ENCODE assay signal across 29 cellular contexts in the genomic region with DNA sequence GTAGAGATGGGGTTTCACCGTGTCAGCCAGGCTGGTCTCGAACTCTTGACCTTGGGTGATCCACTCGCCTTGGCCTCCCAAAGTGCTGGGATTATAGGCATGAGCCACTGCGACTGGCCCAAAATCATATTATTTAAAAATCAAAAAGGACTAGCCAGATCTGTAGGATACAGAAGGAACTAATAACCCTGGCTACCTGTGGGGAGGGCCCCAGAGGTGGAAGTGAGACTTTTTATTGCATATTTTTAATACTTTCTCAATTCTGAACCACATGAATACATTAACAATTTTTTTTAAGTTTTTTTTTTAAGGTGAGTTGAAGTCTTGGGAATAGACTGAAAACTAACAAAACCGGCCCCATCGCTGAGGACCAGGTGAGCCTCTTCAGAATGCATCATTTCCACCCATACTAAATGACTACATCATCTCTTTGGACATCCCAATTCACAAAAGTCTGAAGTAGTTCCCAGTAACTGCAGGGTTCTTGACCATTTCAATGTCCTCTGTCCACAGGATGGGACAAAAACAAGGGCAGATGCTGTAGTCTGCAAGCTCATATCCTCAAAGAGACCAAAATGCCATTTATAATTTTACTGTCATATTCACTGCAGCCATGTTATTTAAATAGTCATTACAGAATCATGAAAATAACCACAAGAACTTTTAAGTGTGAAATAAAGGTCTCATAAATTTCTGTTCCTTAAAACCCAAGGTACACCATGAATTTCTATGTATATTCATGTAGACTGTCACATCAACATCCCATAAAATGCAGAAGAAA.
"Had no signal": no experiment of that assay in that cellular context is flagged by ENCODE, and none has a peak within 500 bp of the region (broad histone marks: within the 10 kb centered on the region; RNA-seq: fewer than 3 reads in every experiment).

No MANE protein-coding gene starts in this region.

- H3K27me3 Mint-ChIP-seq: naive B cell; stimulated activated naive CD8-positive, alpha-beta T cell treated with anti-CD3 and anti-CD28 coated beads, Interleukin-15, Interleukin-2, amounts not matched to agents 100 ng/mL and 50 ng/mL, for 24 hours had no signal

- H3K4me3 ChIP-seq: heart left ventricle, left lung, lung, psoas muscle, right atrium auricular region, right lobe of liver, smooth muscle cell, suprapubic skin, thoracic aorta, tibial artery, upper lobe of right lung had no signal

- H3K36me3 Mint-ChIP-seq: immature natural killer cell had no signal

- DNase-seq: heart left ventricle; hypothalamus; immature natural killer cell; kidney; left colon; left lung; mesendoderm; naive B cell; nucleus accumbens; psoas muscle; right lobe of liver; stimulated activated CD4-positive, alpha-beta T cell treated with anti-CD3 and anti-CD28 coated beads, Interleukin-1b, Interleukin-23, amount 100 ng/mL, for 48 hours; stimulated activated CD4-positive, alpha-beta T cell treated with anti-CD3 and anti-CD28 coated beads, Interleukin-2, amount 100 ng/mL, for 48 hours; stimulated activated CD4-positive, alpha-beta T cell treated with anti-CD3 and anti-CD28 coated beads, Interleukin-4, amount 100 ng/mL, for 4 hours; stimulated activated CD8-positive, alpha-beta memory T cell treated with anti-CD3 and anti-CD28 coated beads, Interleukin-4, amount 100 ng/mL, for 48 hours; stimulated activated naive CD4-positive, alpha-beta T cell; tibial artery; trophoblast cell; upper lobe of right lung had no signal

- H3K27ac ChIP-seq: heart left ventricle, left lung, parathyroid adenoma, psoas muscle, right atrium auricular region, right lobe of liver, suprapubic skin, thoracic aorta, tibial artery, upper lobe of right lung had no signal

- H3K9me3 ChIP-seq: heart left ventricle, left lung, psoas muscle, right atrium auricular region, right lobe of liver, suprapubic skin, thoracic aorta, tibial artery, upper lobe of right lung had no signal

- H3K4me1 Mint-ChIP-seq: immature natural killer cell, naive B cell, nephron had no signal

- ATAC-seq: heart left ventricle, left colon, left lung, psoas muscle, right lobe of liver, upper lobe of right lung had no signal

- H3K9me3 Mint-ChIP-seq: immature natural killer cell; mesothelial cell of epicardium; naive B cell; nephron; neural crest cell; stimulated activated naive CD8-positive, alpha-beta T cell treated with anti-CD3 and anti-CD28 coated beads, Interleukin-15, Interleukin-2, amounts not matched to agents 100 ng/mL and 50 ng/mL, for 24 hours had no signal

- H3K4me1 ChIP-seq: heart left ventricle, left lung, parathyroid adenoma, psoas muscle, right atrium auricular region, right lobe of liver, suprapubic skin, tibial artery, upper lobe of right lung had no signal

- H3K27me3 ChIP-seq: heart left ventricle, left lung, right atrium auricular region, right lobe of liver, suprapubic skin, tibial artery, upper lobe of right lung had no signal

- H3K4me3 Mint-ChIP-seq: immature natural killer cell; mesothelial cell of epicardium; naive B cell; nephron; neural crest cell; stimulated activated naive CD8-positive, alpha-beta T cell treated with anti-CD3 and anti-CD28 coated beads, Interleukin-15, Interleukin-2, amounts not matched to agents 100 ng/mL and 50 ng/mL, for 24 hours had no signal

- H3K27ac Mint-ChIP-seq: immature natural killer cell; mesothelial cell of epicardium; naive B cell; nephron; stimulated activated naive CD8-positive, alpha-beta T cell treated with anti-CD3 and anti-CD28 coated beads, Interleukin-15, Interleukin-2, amounts not matched to agents 100 ng/mL and 50 ng/mL, for 24 hours had no signal
